24 cellular contexts compared by ENCODE assay signal in the genomic region with DNA sequence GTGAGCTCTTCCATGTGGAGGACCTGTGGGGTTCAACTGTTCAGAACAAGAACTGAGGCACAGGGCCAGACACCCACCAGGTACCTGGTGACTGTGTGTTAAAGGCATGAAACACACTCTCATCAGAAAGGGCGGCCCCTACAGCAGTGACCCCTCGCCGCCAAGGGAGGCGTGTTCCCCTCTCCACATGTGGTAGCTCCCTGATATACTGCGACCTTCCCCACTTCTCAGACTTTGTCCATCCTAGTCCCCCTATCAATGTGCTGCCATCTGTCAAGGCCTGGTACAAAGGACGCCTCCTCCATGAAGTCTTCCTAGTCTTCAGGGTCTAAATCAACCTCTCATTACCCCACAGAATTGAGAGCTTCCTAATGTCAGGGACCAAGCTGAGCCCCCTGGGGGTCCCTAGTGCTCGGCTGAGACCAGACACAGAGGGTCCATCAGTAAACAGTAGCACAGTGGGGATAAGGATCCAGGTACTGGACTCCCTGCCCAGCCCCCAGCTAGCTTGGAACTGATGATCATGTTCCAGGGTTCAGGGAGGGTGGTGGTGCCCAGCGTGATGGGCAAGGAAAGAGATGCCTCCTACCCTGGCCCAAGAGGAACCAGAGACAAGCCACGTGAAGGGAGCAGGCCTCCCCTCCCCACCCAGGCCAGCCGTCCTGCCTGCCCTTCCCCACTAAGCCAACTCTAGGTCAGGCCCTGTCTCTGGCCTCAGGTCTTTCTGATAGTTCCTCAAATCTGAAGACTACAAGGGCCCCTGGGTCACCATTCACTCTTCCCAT. TPM values are rescaled to one million over a fixed set of nuclear protein-coding genes. Genes with fewer than 3 reads are reported as not detected.
DNase-seq lines count a peak whose midpoint lies in the region; ATAC-seq, FAIRE-seq and TF ChIP-seq lines count a peak whose summit lies in the region.
"Had no signal": no experiment of that assay in that cellular context is flagged by ENCODE, and none has a peak within 500 bp of the region (broad histone marks: within the 10 kb centered on the region; RNA-seq: fewer than 3 reads in every experiment).

No MANE protein-coding gene starts in this region.

- H3K36me3 ChIP-seq in adrenal gland (replicated peaks in 1 of 2) (no peaks in the 10 kb centered on the region), bronchial epithelial cell (ENCODE audit: control insufficient read depth, insufficient read depth, low read length) (no peaks in the 10 kb centered on the region), left lung (no peaks in the 10 kb centered on the region), spleen (peaks cover 0 to 5% (median 0%) of the 10 kb centered on the region in 6 donors)
- H3K36me3 ChIP-seq: BLaER1 had no signal

- WGBS in adrenal gland, 4 donors, result 85 to 88% (median 87%) methylated on average over 7 to 10 of the region's 10 CpGs
- WGBS in spleen, 5 donors, result 83 to 91% (median 85%) methylated on average over 8 to 10 of the region's 10 CpGs

- H3K27me3 ChIP-seq in adrenal gland (no peaks in the 10 kb centered on the region), bronchial epithelial cell (ENCODE audit: control insufficient read depth, insufficient read depth, low read length) (no peaks in the 10 kb centered on the region), left lung (no peaks in the 10 kb centered on the region), spleen (replicated peaks in 1 of 7) (peaks cover 0 to 6% (median 0%) of the 10 kb centered on the region in 7 donors)
- H3K27me3 ChIP-seq: SJSA1 had no signal

- H3K36me3 Mint-ChIP-seq in osteocyte (ENCODE audit: unreplicated experiment), result no peaks in the 10 kb centered on the region

- no peak overlapping the region for H3K27ac Mint-ChIP-seq in osteocyte (ENCODE audit: unreplicated experiment)
- H3K27ac Mint-ChIP-seq: CD4-positive, alpha-beta T cell had no signal

- intact Hi-C loops in adrenal gland (cut with DNase I), result no loop called here
- intact Hi-C loops in left lung (cut with DNase I), result no loop called here
- intact Hi-C loops in spleen (cut with DNase I; ENCODE audit: low total_unique reads), result no loop called here

- TF ChIP-seq CTCF in adrenal gland (IDR thresholded peaks at IDR 0.05) (no peak), bronchial epithelial cell (IDR thresholded peaks at IDR 0.05; ENCODE audit: insufficient read depth, low read length, severe bottlenecking) (no peak), left lung (IDR thresholded peaks at IDR 0.05) (no peak), spleen (IDR thresholded peaks at IDR 0.05 in 8 of 11, conservative IDR thresholded peaks at IDR 0.05 in 3 of 11) (no peak), osteocyte (IDR thresholded peaks at IDR 0.05) (no peak), GM20000 (IDR thresholded peaks at IDR 0.05; ENCODE audit: extremely low read depth, missing control alignments) (no peak)

- TF ChIP-seq POLR2A in adrenal gland (IDR thresholded peaks at IDR 0.05) (no peak), spleen (IDR thresholded peaks at IDR 0.05) (no peak)

- H3K4me3 Mint-ChIP-seq in osteocyte (ENCODE audit: unreplicated experiment), result no peak overlapping the region
- H3K4me3 Mint-ChIP-seq: CD4-positive, alpha-beta T cell had no signal

- peak; percentile 23 for FAIRE-seq in bronchial epithelial cell (lab: Jason Lieb, UNC)
- FAIRE-seq: HTR-8/SVneo had no signal

- no peak overlapping the region for H3K4me3 ChIP-seq in adrenal gland
- H3K4me3 ChIP-seq in bronchial epithelial cell (ENCODE audit: low read depth, low read length), result no peak overlapping the region
- H3K4me3 ChIP-seq in left lung, result no peak overlapping the region
- H3K4me3 ChIP-seq in spleen, result no peak overlapping the region
- H3K4me3 ChIP-seq: BLaER1, PC-9, SJSA1 had no signal

- no peaks in the 10 kb centered on the region for H3K9me3 Mint-ChIP-seq in osteocyte (ENCODE audit: unreplicated experiment)
- H3K9me3 Mint-ChIP-seq: CD4-positive, alpha-beta T cell had no signal

- DNase-seq in adrenal gland, result peak in 1 of 7 donors; percentile 23
- DNase-seq in bronchial epithelial cell (ENCODE audit: low read depth), result no peak
- peak in 1 of 2 donors; percentile 36 for DNase-seq in left lung
- DNase-seq in spleen, result peak; percentile 61
- no peak for DNase-seq in SHP77 treated with DMSO at 0.1 percent for 48 hours (lab: John Stamatoyannopoulos, UW)
- no peak for DNase-seq in osteocyte (ENCODE audit: extremely low spot score, unreplicated experiment)
- DNase-seq in GM20000 (ENCODE audit: low spot score), result no peak
- DNase-seq in RPMI8226, result no peak
- DNase-seq: Caco-2; CD4-positive, alpha-beta T cell; DMS 273 treated with DMSO at 0.1 percent for 48 hours; DMS79 treated with DMSO at 0.1 percent for 48 hours; H7; IMR-90; MV-4-11; NCI-H1105 treated with DMSO at 0.1 percent for 48 hours; NCI-H2029 treated with DMSO at 0.1 percent for 48 hours; NCI-H226; NCI-H510A treated with DMSO at 0.1 percent for 48 hours; NCI-H748 treated with DMSO at 0.1 percent for 48 hours; PC-9 had no signal

- H3K9me3 ChIP-seq in adrenal gland (replicated peaks in 1 of 3), result no peaks in the 10 kb centered on the region
- no peaks in the 10 kb centered on the region for H3K9me3 ChIP-seq in left lung
- no peaks in the 10 kb centered on the region for H3K9me3 ChIP-seq in spleen
- H3K9me3 ChIP-seq: BLaER1, Caco-2, SJSA1 had no signal

- ATAC-seq in left lung, result peak; percentile 8

- H3K4me1 Mint-ChIP-seq in osteocyte (ENCODE audit: unreplicated experiment), result peaks cover 22% of the 10 kb centered on the region

- H3K4me1 ChIP-seq in adrenal gland (replicated peaks in 1 of 2) (peaks cover 42 to 55% of the 10 kb centered on the region in 2 donors), left lung (peaks cover 10 to 24% of the 10 kb centered on the region in 2 donors), spleen (peaks cover 11 to 88% (median 42%) of the 10 kb centered on the region in 6 donors)
- H3K4me1 ChIP-seq: Caco-2 had no signal

- H3K27me3 Mint-ChIP-seq in osteocyte (ENCODE audit: unreplicated experiment), result no peaks in the 10 kb centered on the region

- H3K27ac ChIP-seq in adrenal gland (peak overlapping the region in 3 of 5 donors; percentile 43 to 62 (median 62)), left lung (no peak overlapping the region), spleen (peak overlapping the region in 1 of 8 donors; percentile 36)
- H3K27ac ChIP-seq: BLaER1, PC-9, SJSA1 had no signal

RNA-seq across cellular contexts. Expression of gene SDC3, which starts 10.3 kb away (rescaled TPM):
- total RNA-seq in adrenal gland (100 to 1,000 TPM; 119 to 536 (median 209) TPM), bronchial epithelial cell (2.4 and 4.7 TPM in 2 replicates), left lung (10 to 100 TPM; 48.2 to 65.2 TPM), spleen (100 to 1,000 TPM; 134 to 347 (median 175) TPM), osteocyte (54.4 and 63.4 TPM in 2 replicates)
- polyA plus RNA-seq in adrenal gland (100 to 1,000 TPM in 2 of 3 donors, 10 to 100 TPM in 1; 85.5 to 190 (median 101) TPM), spleen (10 to 100 TPM in 2 of 3 donors, 1 to 10 TPM in 1; 8.0 to 43.5 (median 14.5) TPM)

Comparison
In these comparisons a context has a peak if more than half of its experiments do, and no peak if none do; other contexts are left out.
1. H3K27ac ChIP-seq: peak in adrenal gland (3 of 5); none in left lung (0 of 2).